ENCODE assay signal across 1 cellular context in the genomic region with DNA sequence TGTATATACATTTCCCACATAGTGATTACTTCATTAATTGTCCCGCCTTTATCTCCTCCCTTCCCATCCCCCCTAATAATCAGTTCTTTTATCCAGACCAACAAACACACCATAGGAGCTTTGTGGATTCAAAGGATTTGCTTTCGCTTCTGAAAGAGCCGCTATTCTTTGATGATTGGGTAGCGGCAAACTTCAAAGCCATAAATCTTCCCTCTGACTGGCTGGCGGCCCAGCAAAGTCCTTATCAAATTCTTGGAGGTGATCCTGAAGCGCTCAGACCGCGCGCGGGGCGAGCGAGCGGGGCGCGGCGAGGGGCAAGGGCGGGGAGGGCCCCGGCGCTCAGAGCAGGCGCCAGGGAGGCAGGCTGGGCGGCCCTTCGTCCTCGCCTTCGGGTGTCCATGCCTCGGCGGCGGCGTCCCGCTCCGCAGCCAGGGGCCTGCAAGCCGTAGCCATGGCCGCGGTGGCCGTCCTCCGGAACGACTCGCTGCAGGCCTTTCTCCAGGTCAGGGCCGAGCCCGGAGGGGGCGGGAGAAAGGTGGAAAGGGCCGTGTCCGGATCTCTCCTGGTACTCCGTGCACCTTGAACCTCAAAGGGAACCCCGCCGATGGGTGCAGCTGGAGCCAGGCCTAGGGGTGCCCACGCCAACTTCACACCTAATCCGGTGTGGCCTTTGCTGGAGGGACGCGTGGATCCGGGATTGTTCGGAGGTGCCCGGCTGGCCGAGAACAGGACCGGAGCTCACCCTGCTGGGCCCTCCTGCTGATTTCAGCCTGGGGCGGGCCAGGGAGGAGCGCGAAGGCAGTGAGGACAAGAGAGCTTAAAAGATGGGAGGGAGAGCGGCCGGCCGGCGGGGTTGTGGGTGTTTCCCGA.
A peak's percentile ranks its signal among the peaks of the same experiment; 100 is the strongest.
TF ChIP-seq lines count a peak whose summit lies in the region.

Gene SP5 (plus strand): TSS at position 276 of the 870 bp plus-strand sequence. CDS start 176 bp downstream, at position 452.

TF ChIP-seq in K562, 482 proteins besides CTCF, POLR2A, EP300 and RAD21 (continued from another document and continues in another):
- TF ChIP-seq, protein P1, sequence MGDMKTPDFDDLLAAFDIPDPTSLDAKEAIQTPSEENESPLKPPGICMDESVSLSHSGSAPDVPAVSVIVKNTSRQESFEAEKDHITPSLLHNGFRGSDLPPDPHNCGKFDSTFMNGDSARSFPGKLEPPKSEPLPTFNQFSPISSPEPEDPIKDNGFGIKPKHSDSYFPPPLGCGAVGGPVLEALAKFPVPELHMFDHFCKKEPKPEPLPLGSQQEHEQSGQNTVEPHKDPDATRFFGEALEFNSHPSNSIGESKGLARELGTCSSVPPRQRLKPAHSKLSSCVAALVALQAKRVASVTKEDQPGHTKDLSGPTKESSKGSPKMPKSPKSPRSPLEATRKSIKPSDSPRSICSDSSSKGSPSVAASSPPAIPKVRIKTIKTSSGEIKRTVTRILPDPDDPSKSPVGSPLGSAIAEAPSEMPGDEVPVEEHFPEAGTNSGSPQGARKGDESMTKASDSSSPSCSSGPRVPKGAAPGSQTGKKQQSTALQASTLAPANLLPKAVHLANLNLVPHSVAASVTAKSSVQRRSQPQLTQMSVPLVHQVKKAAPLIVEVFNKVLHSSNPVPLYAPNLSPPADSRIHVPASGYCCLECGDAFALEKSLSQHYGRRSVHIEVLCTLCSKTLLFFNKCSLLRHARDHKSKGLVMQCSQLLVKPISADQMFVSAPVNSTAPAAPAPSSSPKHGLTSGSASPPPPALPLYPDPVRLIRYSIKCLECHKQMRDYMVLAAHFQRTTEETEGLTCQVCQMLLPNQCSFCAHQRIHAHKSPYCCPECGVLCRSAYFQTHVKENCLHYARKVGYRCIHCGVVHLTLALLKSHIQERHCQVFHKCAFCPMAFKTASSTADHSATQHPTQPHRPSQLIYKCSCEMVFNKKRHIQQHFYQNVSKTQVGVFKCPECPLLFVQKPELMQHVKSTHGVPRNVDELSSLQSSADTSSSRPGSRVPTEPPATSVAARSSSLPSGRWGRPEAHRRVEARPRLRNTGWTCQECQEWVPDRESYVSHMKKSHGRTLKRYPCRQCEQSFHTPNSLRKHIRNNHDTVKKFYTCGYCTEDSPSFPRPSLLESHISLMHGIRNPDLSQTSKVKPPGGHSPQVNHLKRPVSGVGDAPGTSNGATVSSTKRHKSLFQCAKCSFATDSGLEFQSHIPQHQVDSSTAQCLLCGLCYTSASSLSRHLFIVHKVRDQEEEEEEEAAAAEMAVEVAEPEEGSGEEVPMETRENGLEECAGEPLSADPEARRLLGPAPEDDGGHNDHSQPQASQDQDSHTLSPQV (IDR thresholded peaks at IDR 0.05), result peak; percentile 78
- TF ChIP-seq C11orf30 (IDR thresholded peaks at IDR 0.05; ENCODE audit: low read depth) (no peak), NFIC (IDR thresholded peaks at IDR 0.05) (peak; percentile 77), NRF1 (conservative IDR thresholded peaks at IDR 0.05 in 1 of 2, IDR thresholded peaks at IDR 0.05 in 1 of 2) (peak; percentile 55 to 62), ZKSCAN1 (IDR thresholded peaks at IDR 0.05; ENCODE audit: low read depth, low read length) (no peak), MGA (IDR thresholded peaks at IDR 0.05) (peak; percentile 66), OTX1 (CRISPR knock-in tag; IDR thresholded peaks at IDR 0.05) (0 out of 2 replicates have a peak, but pooled peaks have one; percentile 37), DACH1 (IDR thresholded peaks at IDR 0.05; ENCODE audit: partially characterized antibody) (peak; percentile 76), ZBTB7A (IDR thresholded peaks at IDR 0.05; ENCODE audit: borderline replicate concordance, control insufficient read depth, low read depth, low read length) (peak; percentile 84; the same call in 1 of the 2 replicates), FOSL1 (tag; conservative IDR thresholded peaks at IDR 0.05) (peak; percentile 54; the same call in 1 of the 2 replicates), TCF3 (CRISPR knock-in tag; IDR thresholded peaks at IDR 0.05) (no peak), ZNF778 (CRISPR knock-in tag; IDR thresholded peaks at IDR 0.05) (no peak), IRF1 (CRISPR knock-in tag; IDR thresholded peaks at IDR 0.05; ENCODE audit: borderline replicate concordance) (0 out of 2 replicates have a peak, but pooled peaks have one; percentile 36), HSF4 (CRISPR knock-in tag; IDR thresholded peaks at IDR 0.05; ENCODE audit: borderline replicate concordance) (no peak), FOXK2 (conservative IDR thresholded peaks at IDR 0.05 in 1 of 2, IDR thresholded peaks at IDR 0.05 in 1 of 2; ENCODE audit: low read depth in 2 of 2) (0 out of 4 replicates have a peak, but pooled peaks of 1 of the 2 experiments have one; percentile 21), NFYB (IDR thresholded peaks at IDR 0.05; ENCODE audit: extremely low read depth, insufficient read length) (no peak), LEF1 (IDR thresholded peaks at IDR 0.05) (peak; percentile 78)
- TF ChIP-seq, protein P2, sequence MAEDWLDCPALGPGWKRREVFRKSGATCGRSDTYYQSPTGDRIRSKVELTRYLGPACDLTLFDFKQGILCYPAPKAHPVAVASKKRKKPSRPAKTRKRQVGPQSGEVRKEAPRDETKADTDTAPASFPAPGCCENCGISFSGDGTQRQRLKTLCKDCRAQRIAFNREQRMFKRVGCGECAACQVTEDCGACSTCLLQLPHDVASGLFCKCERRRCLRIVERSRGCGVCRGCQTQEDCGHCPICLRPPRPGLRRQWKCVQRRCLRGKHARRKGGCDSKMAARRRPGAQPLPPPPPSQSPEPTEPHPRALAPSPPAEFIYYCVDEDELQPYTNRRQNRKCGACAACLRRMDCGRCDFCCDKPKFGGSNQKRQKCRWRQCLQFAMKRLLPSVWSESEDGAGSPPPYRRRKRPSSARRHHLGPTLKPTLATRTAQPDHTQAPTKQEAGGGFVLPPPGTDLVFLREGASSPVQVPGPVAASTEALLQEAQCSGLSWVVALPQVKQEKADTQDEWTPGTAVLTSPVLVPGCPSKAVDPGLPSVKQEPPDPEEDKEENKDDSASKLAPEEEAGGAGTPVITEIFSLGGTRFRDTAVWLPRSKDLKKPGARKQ (CRISPR knock-in tag; IDR thresholded peaks at IDR 0.05), result peak; percentile 69
- TF ChIP-seq, protein P3, sequence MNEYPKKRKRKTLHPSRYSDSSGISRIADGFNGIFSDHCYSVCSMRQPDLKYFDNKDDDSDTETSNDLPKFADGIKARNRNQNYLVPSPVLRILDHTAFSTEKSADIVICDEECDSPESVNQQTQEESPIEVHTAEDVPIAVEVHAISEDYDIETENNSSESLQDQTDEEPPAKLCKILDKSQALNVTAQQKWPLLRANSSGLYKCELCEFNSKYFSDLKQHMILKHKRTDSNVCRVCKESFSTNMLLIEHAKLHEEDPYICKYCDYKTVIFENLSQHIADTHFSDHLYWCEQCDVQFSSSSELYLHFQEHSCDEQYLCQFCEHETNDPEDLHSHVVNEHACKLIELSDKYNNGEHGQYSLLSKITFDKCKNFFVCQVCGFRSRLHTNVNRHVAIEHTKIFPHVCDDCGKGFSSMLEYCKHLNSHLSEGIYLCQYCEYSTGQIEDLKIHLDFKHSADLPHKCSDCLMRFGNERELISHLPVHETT (CRISPR knock-in tag; conservative IDR thresholded peaks at IDR 0.05 in 1 of 2, IDR thresholded peaks at IDR 0.05 in 1 of 2), result peak in 1 of 2 experiments; percentile 7; a peak in 1 of 4 replicates
- TF ChIP-seq, protein P4, sequence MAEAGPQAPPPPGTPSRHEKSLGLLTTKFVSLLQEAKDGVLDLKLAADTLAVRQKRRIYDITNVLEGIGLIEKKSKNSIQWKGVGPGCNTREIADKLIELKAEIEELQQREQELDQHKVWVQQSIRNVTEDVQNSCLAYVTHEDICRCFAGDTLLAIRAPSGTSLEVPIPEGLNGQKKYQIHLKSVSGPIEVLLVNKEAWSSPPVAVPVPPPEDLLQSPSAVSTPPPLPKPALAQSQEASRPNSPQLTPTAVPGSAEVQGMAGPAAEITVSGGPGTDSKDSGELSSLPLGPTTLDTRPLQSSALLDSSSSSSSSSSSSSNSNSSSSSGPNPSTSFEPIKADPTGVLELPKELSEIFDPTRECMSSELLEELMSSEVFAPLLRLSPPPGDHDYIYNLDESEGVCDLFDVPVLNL (CRISPR knock-in tag; IDR thresholded peaks at IDR 0.05; ENCODE audit: low read depth), result 0 out of 2 replicates have a peak, but pooled peaks have one; percentile 18
- TF ChIP-seq, protein P5, sequence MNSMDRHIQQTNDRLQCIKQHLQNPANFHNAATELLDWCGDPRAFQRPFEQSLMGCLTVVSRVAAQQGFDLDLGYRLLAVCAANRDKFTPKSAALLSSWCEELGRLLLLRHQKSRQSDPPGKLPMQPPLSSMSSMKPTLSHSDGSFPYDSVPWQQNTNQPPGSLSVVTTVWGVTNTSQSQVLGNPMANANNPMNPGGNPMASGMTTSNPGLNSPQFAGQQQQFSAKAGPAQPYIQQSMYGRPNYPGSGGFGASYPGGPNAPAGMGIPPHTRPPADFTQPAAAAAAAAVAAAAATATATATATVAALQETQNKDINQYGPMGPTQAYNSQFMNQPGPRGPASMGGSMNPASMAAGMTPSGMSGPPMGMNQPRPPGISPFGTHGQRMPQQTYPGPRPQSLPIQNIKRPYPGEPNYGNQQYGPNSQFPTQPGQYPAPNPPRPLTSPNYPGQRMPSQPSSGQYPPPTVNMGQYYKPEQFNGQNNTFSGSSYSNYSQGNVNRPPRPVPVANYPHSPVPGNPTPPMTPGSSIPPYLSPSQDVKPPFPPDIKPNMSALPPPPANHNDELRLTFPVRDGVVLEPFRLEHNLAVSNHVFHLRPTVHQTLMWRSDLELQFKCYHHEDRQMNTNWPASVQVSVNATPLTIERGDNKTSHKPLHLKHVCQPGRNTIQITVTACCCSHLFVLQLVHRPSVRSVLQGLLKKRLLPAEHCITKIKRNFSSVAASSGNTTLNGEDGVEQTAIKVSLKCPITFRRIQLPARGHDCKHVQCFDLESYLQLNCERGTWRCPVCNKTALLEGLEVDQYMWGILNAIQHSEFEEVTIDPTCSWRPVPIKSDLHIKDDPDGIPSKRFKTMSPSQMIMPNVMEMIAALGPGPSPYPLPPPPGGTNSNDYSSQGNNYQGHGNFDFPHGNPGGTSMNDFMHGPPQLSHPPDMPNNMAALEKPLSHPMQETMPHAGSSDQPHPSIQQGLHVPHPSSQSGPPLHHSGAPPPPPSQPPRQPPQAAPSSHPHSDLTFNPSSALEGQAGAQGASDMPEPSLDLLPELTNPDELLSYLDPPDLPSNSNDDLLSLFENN (IDR thresholded peaks at IDR 0.05; ENCODE audit: low read depth in 2 of 2, low read length in 2 of 2), result no peak
